Comparison of ENCODE assay signal across 8 cellular contexts in the genomic region with DNA sequence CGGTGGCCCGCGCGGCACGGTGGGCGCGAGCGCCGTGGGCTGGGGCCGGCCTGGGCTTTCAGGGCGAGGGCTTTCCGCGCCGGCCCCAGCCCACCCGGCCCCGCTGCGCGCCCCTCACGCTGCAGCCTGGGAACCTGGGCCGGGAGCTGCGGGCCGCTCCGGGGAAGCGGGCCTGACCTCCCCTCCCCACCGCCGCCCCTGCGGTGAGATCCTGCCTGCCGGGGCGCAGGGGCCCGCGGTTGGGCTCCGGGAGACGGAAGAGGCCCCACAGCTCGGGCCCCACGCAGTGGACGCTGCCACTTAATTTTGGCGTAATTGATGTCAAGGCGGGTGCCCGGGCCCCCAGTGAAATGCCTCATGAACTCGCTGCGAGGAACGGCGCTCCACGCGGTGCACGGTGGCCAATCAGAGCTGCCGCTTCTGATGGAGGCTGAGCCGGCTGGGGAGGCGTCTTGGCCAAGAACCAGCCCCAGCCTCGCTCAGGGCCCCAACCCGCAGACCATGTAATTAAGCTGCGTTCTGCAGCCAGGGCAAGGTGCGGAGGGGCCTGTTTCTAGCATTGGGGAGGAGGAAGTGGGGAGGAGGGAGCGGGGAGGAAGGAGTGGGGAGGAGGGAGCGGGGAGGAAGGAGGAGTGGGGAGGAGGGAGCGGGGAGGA.
DNase-seq lines count a peak whose midpoint lies in the region; ATAC-seq, FAIRE-seq and TF ChIP-seq lines count a peak whose summit lies in the region.

No MANE protein-coding gene starts in this region.

- BruUV-seq in MCF 10A (replicated peaks; lab: Mats Ljungman, UMichigan): no TSS peak

- CTCF ChIA-PET in MCF 10A (lab: Yijun Ruan, JAX): no interaction called here

- H3K36me3 ChIP-seq in breast epithelium: no peaks in the 10 kb centered on the region

- peak overlapping the region in 1 of 2 donors; percentile 78 for H3K27ac ChIP-seq in breast epithelium

- TF ChIP-seq CTCF in breast epithelium (IDR thresholded peaks at IDR 0.05) (no peak), MCF 10A (IDR thresholded peaks at IDR 0.05; ENCODE audit: unreplicated experiment) (no peak), D721Med (IDR thresholded peaks at IDR 0.05; ENCODE audit: insufficient read depth, missing control alignments) (no peak)

- peaks cover 1 to 2% of the 10 kb centered on the region in 2 donors for H3K9me3 ChIP-seq in breast epithelium

- no peaks in the 10 kb centered on the region for H3K4me1 ChIP-seq in breast epithelium

- H3K4me1 Mint-ChIP-seq in MCF 10A (ENCODE audit: insufficient read depth, unreplicated experiment): no peaks in the 10 kb centered on the region

- DNase-seq in breast epithelium (ENCODE audit: low spot score in 2 of 2): no peak
- no peak for DNase-seq in MCF 10A (ENCODE audit: unreplicated experiment)
- peak; percentile 70 for DNase-seq in activated CD4-positive, alpha-beta T cell treated with anti-CD3 and anti-CD28 coated beads, Interleukin-2, amount 50 U/mL, for 1 hour
- peak; percentile 61 for DNase-seq in effector CD8-positive, alpha-beta T cell (lab: John Stamatoyannopoulos, UW)
- DNase-seq in myocyte (ENCODE audit: low read depth): peak; percentile 8
- DNase-seq in stimulated activated CD8-positive, alpha-beta memory T cell treated with anti-CD3 and anti-CD28 coated beads, Interleukin-4, amount 100 ng/mL, for 48 hours: peak; percentile 74
- no peak for DNase-seq in D721Med (ENCODE audit: insufficient read length, low spot score)

- H3K4me3 ChIP-seq in breast epithelium: peak overlapping the region; percentile 66 to 71 (median 68)

- no peak for FAIRE-seq in D721Med (lab: Jason Lieb, UNC)

- H3K27ac Mint-ChIP-seq in MCF 10A (ENCODE audit: low read depth, unreplicated experiment): no peak overlapping the region

- H3K27me3 ChIP-seq in breast epithelium: peaks cover 2 to 37% of the 10 kb centered on the region in 2 donors

- no peak for TF ChIP-seq POLR2A in breast epithelium (IDR thresholded peaks at IDR 0.05)

- no peaks in the 10 kb centered on the region for H3K27me3 Mint-ChIP-seq in MCF 10A (ENCODE audit: insufficient read depth, unreplicated experiment)

- intact Hi-C loops in breast epithelium (cut with DNase I; ENCODE audit: low total_unique reads) (no loop called here), MCF 10A (cut with micrococcal nuclease) (no loop called here)

- H3K4me3 Mint-ChIP-seq in MCF 10A (ENCODE audit: unreplicated experiment): no peak overlapping the region

- no peaks in the 10 kb centered on the region for H3K36me3 Mint-ChIP-seq in MCF 10A (ENCODE audit: insufficient read depth, unreplicated experiment)

- POLR2A ChIA-PET in MCF 10A (lab: Yijun Ruan, JAX): no interaction called here

- ATAC-seq in HG03108 (IDR thresholded peaks at IDR 0.05; ENCODE audit: unreplicated experiment): no peak

- no peaks in the 10 kb centered on the region for H3K9me3 Mint-ChIP-seq in MCF 10A (ENCODE audit: unreplicated experiment)

Comparison
In these comparisons a context has a peak if more than half of its experiments do, and no peak if none do; other contexts are left out.
1. DNase-seq: peak in activated CD4-positive, alpha-beta T cell treated with anti-CD3 and anti-CD28 coated beads, Interleukin-2, amount 50 U/mL, for 1 hour (single experiment), effector CD8-positive, alpha-beta T cell (single experiment), myocyte (single experiment) and stimulated activated CD8-positive, alpha-beta memory T cell treated with anti-CD3 and anti-CD28 coated beads, Interleukin-4, amount 100 ng/mL, for 48 hours (single experiment); none in breast epithelium (0 of 2), MCF 10A (single experiment) and D721Med (single experiment).